In the genomic region with DNA sequence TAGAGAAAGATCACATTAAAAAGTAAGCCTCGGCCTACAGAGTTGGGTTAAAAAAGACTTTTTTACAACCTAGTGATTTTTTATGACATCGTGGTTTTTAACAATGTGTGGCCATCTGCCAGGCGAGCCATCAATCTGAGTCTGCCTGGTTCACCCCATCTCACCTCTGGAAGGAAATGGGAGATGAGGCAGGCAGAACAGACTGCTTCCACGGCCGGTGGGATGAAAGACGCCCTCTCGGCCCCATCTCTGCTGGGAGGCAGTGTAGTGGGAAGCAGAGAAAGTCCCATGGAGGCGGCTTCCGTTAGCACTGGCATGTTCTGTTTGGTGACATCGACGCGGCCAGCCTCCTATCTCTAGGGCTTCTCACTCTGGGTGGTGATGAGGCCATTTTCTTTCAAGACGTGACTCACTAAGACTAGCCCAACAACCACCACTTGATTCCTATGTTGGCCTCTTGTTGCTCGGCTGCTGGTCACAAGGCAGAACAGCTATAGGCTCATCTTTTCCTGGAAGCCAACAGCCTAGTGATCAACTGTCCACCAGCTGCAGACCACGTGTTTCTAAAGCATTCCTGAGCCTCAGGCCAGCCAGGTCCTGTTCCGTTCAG, we compare ENCODE assay signal across 10 cellular contexts.
DNase-seq lines count a peak whose midpoint lies in the region; ATAC-seq, FAIRE-seq and TF ChIP-seq lines count a peak whose summit lies in the region.
"Had no signal": no experiment of that assay in that cellular context is flagged by ENCODE, and none has a peak within 500 bp of the region (broad histone marks: within the 10 kb centered on the region; RNA-seq: fewer than 3 reads in every experiment).

No MANE protein-coding gene starts in this region.

- peaks cover 13 to 24% of the 10 kb centered on the region in 2 donors for H3K4me1 ChIP-seq in mucosa of rectum (ENCODE audit: control insufficient read depth in 2 of 2, insufficient read depth in 2 of 2, low read length in 2 of 2)

- FAIRE-seq in D721Med (lab: Jason Lieb, UNC), result no peak

- no peaks in the 10 kb centered on the region for H3K9me3 ChIP-seq in mucosa of rectum (ENCODE audit: control insufficient read depth in 2 of 2, low read length in 2 of 2)

- intact Hi-C loops in Right ventricle myocardium inferior (cut with DNase I) (loop anchor here (5.0 kb wide), 1 partner anchor 42 kb away; no protein-coding TSS in a partner anchor), cardiac septum (cut with DNase I) (no loop called here)

- no peak overlapping the region for H3K4me3 ChIP-seq in mucosa of rectum (ENCODE audit: low read length in 2 of 2)

- ATAC-seq in Right ventricle myocardium inferior (peak; percentile 6), GM18861 (IDR thresholded peaks at IDR 0.05; ENCODE audit: unreplicated experiment) (no peak), GM18520 (IDR thresholded peaks at IDR 0.05; ENCODE audit: unreplicated experiment) (no peak)

- DNase-seq in Right ventricle myocardium inferior (ENCODE audit: missing footprints) (no peak), cardiac septum (ENCODE audit: low spot score) (no peak), dermis microvascular lymphatic vessel endothelial cell (ENCODE audit: low read depth in 2 of 2) (peak; percentile 91 to 94), OCI-M1 (lab: John Stamatoyannopoulos, UW) (no peak), D721Med (ENCODE audit: insufficient read length, low spot score) (no peak)
- DNase-seq: GOT3, NCI-H1436 had no signal

- H3K36me3 ChIP-seq in mucosa of rectum (ENCODE audit: control insufficient read depth in 2 of 2, insufficient read depth in 2 of 2, low read length in 2 of 2), result peaks cover 0 to 11% of the 10 kb centered on the region in 2 donors

- no peak for TF ChIP-seq CTCF in D721Med (IDR thresholded peaks at IDR 0.05; ENCODE audit: insufficient read depth, missing control alignments)

- no peaks in the 10 kb centered on the region for H3K27me3 ChIP-seq in mucosa of rectum (ENCODE audit: control insufficient read depth in 2 of 2, insufficient read depth in 2 of 2, low read length in 2 of 2)

- H3K27ac ChIP-seq in mucosa of rectum (ENCODE audit: low read depth in 2 of 2, low read length in 2 of 2), result peak overlapping the region; percentile 44 to 58

- no peak overlapping the region for H3K9ac ChIP-seq in mucosa of rectum (ENCODE audit: low read depth in 1 of 2, low read length in 2 of 2)

Comparison
In these comparisons a context has a peak if more than half of its experiments do, and no peak if none do; other contexts are left out.
1. DNase-seq: peak in dermis microvascular lymphatic vessel endothelial cell (2 of 2); none in Right ventricle myocardium inferior (single experiment), cardiac septum (single experiment), OCI-M1 (single experiment) and D721Med (single experiment).